3 cellular contexts compared by ENCODE assay signal in the genomic region with DNA sequence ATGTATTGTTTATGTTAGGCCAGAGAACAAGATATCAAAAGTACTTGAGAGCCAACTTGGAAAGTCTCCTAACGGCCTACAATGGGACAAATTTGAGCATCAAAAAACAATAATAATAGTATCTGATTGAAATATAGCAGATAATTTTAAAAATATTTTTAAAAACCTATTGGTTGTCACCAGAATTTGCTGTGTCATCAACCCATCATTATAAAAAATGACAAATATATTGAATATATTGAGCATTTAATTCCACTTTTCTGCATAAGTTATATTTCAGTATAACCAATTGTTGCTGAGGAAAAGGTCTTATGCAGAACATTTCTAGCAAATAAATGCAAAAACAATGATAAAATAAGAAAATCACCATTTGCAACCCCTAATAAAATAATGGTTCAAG.
TF ChIP-seq lines count a peak whose summit lies in the region.

No MANE protein-coding gene starts in this region.

TF ChIP-seq in A549, 52 proteins besides CTCF, POLR2A, EP300 and RAD21:
- TF ChIP-seq MAFK (IDR thresholded peaks at IDR 0.05; ENCODE audit: partially characterized antibody) (peak; percentile 51), MAZ (IDR thresholded peaks at IDR 0.05; ENCODE audit: borderline replicate concordance, low read depth, low read length) (no peak)

TF ChIP-seq in IMR-90, 13 proteins besides CTCF, POLR2A, EP300 and RAD21 (continued from another document):
- TF ChIP-seq MAFK (IDR thresholded peaks at IDR 0.05; ENCODE audit: low read depth, low read length): 0 out of 2 replicates have a peak, but pooled peaks have one; percentile 27

TF ChIP-seq in K562, 482 proteins besides CTCF, POLR2A, EP300 and RAD21:
- TF ChIP-seq MYC (IDR thresholded peaks at IDR 0.05; ENCODE audit: low read depth, low read length) (no peak), MYC (CRISPR knock-in tag; IDR thresholded peaks at IDR 0.05; ENCODE audit: borderline replicate concordance, low read depth) (no peak), PPARD (CRISPR knock-in tag; IDR thresholded peaks at IDR 0.05) (no peak), NR2C1 (IDR thresholded peaks at IDR 0.05) (no peak), NR2C1 (tag; IDR thresholded peaks at IDR 0.05) (no peak), C11orf30 (IDR thresholded peaks at IDR 0.05; ENCODE audit: low read depth) (peak; percentile 50; the same call in 1 of the 2 replicates), ZFP36 (IDR thresholded peaks at IDR 0.05; ENCODE audit: low read depth, low read length, partially characterized antibody) (no peak), HNRNPL (IDR thresholded peaks at IDR 0.05; ENCODE audit: low read depth, low read length) (no peak), EGR1 (conservative IDR thresholded peaks at IDR 0.05) (no peak), HDGF (IDR thresholded peaks at IDR 0.05) (no peak), DIDO1 (tag; IDR thresholded peaks at IDR 0.05; ENCODE audit: low read depth) (no peak), ZC3H4 (CRISPR knock-in tag; IDR thresholded peaks at IDR 0.05; ENCODE audit: borderline replicate concordance) (no peak), POLR2B (IDR thresholded peaks at IDR 0.05; ENCODE audit: low read depth, partially characterized antibody) (no peak), KDM1A (IDR thresholded peaks at IDR 0.05) (no peak), ERF (CRISPR knock-in tag; IDR thresholded peaks at IDR 0.05) (no peak), TAF7 (tag; IDR thresholded peaks at IDR 0.05) (no peak), ZNF316 (IDR thresholded peaks at IDR 0.05) (peak; percentile 67; the same call in 1 of the 2 replicates), MAFG (tag; conservative IDR thresholded peaks at IDR 0.05) (0 out of 2 replicates have a peak, but pooled peaks have one; percentile 40)
- TF ChIP-seq, protein P1, sequence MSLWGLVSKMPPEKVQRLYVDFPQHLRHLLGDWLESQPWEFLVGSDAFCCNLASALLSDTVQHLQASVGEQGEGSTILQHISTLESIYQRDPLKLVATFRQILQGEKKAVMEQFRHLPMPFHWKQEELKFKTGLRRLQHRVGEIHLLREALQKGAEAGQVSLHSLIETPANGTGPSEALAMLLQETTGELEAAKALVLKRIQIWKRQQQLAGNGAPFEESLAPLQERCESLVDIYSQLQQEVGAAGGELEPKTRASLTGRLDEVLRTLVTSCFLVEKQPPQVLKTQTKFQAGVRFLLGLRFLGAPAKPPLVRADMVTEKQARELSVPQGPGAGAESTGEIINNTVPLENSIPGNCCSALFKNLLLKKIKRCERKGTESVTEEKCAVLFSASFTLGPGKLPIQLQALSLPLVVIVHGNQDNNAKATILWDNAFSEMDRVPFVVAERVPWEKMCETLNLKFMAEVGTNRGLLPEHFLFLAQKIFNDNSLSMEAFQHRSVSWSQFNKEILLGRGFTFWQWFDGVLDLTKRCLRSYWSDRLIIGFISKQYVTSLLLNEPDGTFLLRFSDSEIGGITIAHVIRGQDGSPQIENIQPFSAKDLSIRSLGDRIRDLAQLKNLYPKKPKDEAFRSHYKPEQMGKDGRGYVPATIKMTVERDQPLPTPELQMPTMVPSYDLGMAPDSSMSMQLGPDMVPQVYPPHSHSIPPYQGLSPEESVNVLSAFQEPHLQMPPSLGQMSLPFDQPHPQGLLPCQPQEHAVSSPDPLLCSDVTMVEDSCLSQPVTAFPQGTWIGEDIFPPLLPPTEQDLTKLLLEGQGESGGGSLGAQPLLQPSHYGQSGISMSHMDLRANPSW (CRISPR knock-in tag; IDR thresholded peaks at IDR 0.05): no peak
- TF ChIP-seq, protein P2, sequence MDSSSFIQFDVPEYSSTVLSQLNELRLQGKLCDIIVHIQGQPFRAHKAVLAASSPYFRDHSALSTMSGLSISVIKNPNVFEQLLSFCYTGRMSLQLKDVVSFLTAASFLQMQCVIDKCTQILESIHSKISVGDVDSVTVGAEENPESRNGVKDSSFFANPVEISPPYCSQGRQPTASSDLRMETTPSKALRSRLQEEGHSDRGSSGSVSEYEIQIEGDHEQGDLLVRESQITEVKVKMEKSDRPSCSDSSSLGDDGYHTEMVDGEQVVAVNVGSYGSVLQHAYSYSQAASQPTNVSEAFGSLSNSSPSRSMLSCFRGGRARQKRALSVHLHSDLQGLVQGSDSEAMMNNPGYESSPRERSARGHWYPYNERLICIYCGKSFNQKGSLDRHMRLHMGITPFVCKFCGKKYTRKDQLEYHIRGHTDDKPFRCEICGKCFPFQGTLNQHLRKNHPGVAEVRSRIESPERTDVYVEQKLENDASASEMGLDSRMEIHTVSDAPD (CRISPR knock-in tag; IDR thresholded peaks at IDR 0.05): no peak
- TF ChIP-seq, protein P3, sequence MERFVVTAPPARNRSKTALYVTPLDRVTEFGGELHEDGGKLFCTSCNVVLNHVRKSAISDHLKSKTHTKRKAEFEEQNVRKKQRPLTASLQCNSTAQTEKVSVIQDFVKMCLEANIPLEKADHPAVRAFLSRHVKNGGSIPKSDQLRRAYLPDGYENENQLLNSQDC (CRISPR knock-in tag; IDR thresholded peaks at IDR 0.05): no peak
- TF ChIP-seq, protein P4, sequence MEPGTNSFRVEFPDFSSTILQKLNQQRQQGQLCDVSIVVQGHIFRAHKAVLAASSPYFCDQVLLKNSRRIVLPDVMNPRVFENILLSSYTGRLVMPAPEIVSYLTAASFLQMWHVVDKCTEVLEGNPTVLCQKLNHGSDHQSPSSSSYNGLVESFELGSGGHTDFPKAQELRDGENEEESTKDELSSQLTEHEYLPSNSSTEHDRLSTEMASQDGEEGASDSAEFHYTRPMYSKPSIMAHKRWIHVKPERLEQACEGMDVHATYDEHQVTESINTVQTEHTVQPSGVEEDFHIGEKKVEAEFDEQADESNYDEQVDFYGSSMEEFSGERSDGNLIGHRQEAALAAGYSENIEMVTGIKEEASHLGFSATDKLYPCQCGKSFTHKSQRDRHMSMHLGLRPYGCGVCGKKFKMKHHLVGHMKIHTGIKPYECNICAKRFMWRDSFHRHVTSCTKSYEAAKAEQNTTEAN (CRISPR knock-in tag; IDR thresholded peaks at IDR 0.05): no peak
